30 cellular contexts compared by ENCODE assay signal in genomic region chr5:94402096-94402495, GRCh38.
"Had no signal": no experiment of that assay in that cellular context is flagged by ENCODE, and none has a peak within 500 bp of the region (broad histone marks: within the 10 kb centered on the region; RNA-seq: fewer than 3 reads in every experiment).

No MANE protein-coding gene starts in this region.

- H3K9me3 Mint-ChIP-seq: effector memory CD8-positive, alpha-beta T cell; nephron had no signal

- H3K4me3 ChIP-seq: body of pancreas, cardiac muscle cell, coronary artery, hepatocyte, ovary, right lobe of liver, stomach, suprapubic skin, tibial artery, upper lobe of right lung had no signal

- H3K36me3 ChIP-seq: cardiac muscle cell, neutrophil, ovary, right lobe of liver, stomach, suprapubic skin, tibial artery, upper lobe of right lung, WERI-Rb-1 had no signal

- DNase-seq: activated CD4-positive, alpha-beta T cell treated with anti-CD3 and anti-CD28 coated beads for 48 hours; activated CD4-positive, alpha-beta T cell treated with anti-CD3 and anti-CD28 coated beads, Interleukin-2, amount 50 U/mL, for 48 hours; activated CD8-positive, alpha-beta memory T cell treated with anti-CD3 and anti-CD28 coated beads for 24 hours; activated gamma-delta T cell; activated naive CD4-positive, alpha-beta T cell treated with anti-CD3 and anti-CD28 coated beads, Interleukin-2, amount 50 U/mL, for 16 hours; body of pancreas; effector memory CD8-positive, alpha-beta T cell; erythroblast; glutamatergic neuron; left cardiac atrium; mammary epithelial cell; ovary; right lobe of liver; small intestine; stimulated activated CD4-positive, alpha-beta T cell treated with anti-CD3 and anti-CD28 coated beads, Interleukin-1b, Interleukin-23, amount 100 ng/mL, for 48 hours; stimulated activated CD4-positive, alpha-beta T cell treated with anti-CD3 and anti-CD28 coated beads, Interleukin-4, amount 100 ng/mL, for 4 hours; stimulated activated CD8-positive, alpha-beta memory T cell treated with anti-CD3 and anti-CD28 coated beads, Interleukin-4, amount 100 ng/mL, for 48 hours; stomach; T-helper 9 cell; tibial artery; upper lobe of right lung; WERI-Rb-1 had no signal

- H3K27me3 ChIP-seq: body of pancreas, cardiac muscle cell, hepatocyte, neutrophil, ovary, right lobe of liver, stomach, suprapubic skin, tibial artery, upper lobe of right lung had no signal

- H3K9me3 ChIP-seq: body of pancreas, neutrophil, ovary, right lobe of liver, stomach, suprapubic skin, tibial artery, upper lobe of right lung had no signal

- H3K27ac Mint-ChIP-seq: effector memory CD8-positive, alpha-beta T cell; nephron; progenitor cell of endocrine pancreas; stimulated activated memory B cell treated with anti-CD40 and anti-IgM and Interleukin-4, amounts not matched to agents 10 μg/mL and 1 μg/mL and 100 μg/mL, for 72 hours had no signal

- H3K36me3 Mint-ChIP-seq: stimulated activated memory B cell treated with anti-CD40 and anti-IgM and Interleukin-4, amounts not matched to agents 10 μg/mL and 1 μg/mL and 100 μg/mL, for 72 hours had no signal

- H3K27ac ChIP-seq: body of pancreas, cardiac muscle cell, coronary artery, hepatocyte, neutrophil, ovary, right lobe of liver, stomach, suprapubic skin, tibial artery, upper lobe of right lung, WERI-Rb-1 had no signal

- H3K4me3 Mint-ChIP-seq: effector memory CD8-positive, alpha-beta T cell; nephron; stimulated activated memory B cell treated with anti-CD40 and anti-IgM and Interleukin-4, amounts not matched to agents 10 μg/mL and 1 μg/mL and 100 μg/mL, for 72 hours had no signal

- H3K4me1 Mint-ChIP-seq: nephron; stimulated activated memory B cell treated with anti-CD40 and anti-IgM and Interleukin-4, amounts not matched to agents 10 μg/mL and 1 μg/mL and 100 μg/mL, for 72 hours had no signal

- H3K4me1 ChIP-seq: body of pancreas, right lobe of liver, stomach, suprapubic skin, tibial artery, upper lobe of right lung had no signal

- H3K27me3 Mint-ChIP-seq: effector memory CD8-positive, alpha-beta T cell; stimulated activated memory B cell treated with anti-CD40 and anti-IgM and Interleukin-4, amounts not matched to agents 10 μg/mL and 1 μg/mL and 100 μg/mL, for 72 hours had no signal
